13 cellular contexts compared by ENCODE assay signal in genomic region chr6:28808383-28808782, GRCh38.
DNase-seq lines count a peak whose midpoint lies in the region; ATAC-seq and TF ChIP-seq lines count a peak whose summit lies in the region.
"Had no signal": no experiment of that assay in that cellular context is flagged by ENCODE, and none has a peak within 500 bp of the region (broad histone marks: within the 10 kb centered on the region; RNA-seq: fewer than 3 reads in every experiment).

No MANE protein-coding gene starts in this region.

- BruUV-seq in OCI-LY7 (replicated peaks; lab: Mats Ljungman, UMichigan): no TSS peak

- intact Hi-C loops in OCI-LY7 (cut with micrococcal nuclease; ENCODE audit: unreplicated experiment): no loop called here

- H3K9me3 ChIP-seq in OCI-LY7 (ENCODE audit: low read length): no peaks in the 10 kb centered on the region

- H2AFZ ChIP-seq in OCI-LY7 (ENCODE audit: low read length): no peak overlapping the region

- no peak for DNase-seq in activated T-cell treated with anti-CD3 and anti-CD28 coated beads, Interleukin-2, amount 50 U/mL, for 72 hours
- no peak for DNase-seq in activated T-cell treated with anti-CD3 and anti-CD28 coated beads, Interleukin-2, amount 50 U/mL, for 48 hours
- no peak for DNase-seq in OCI-LY7 (ENCODE audit: low spot score)
- no peak for DNase-seq in endothelial cell (ENCODE audit: low spot score)
- DNase-seq in skeletal muscle cell (ENCODE audit: low read depth): no peak
- DNase-seq in activated CD4-positive, alpha-beta T cell treated with anti-CD3 and anti-CD28 coated beads for 4 hours: no peak
- DNase-seq in UCSD-AML1 (lab: John Stamatoyannopoulos, UW; ENCODE audit: unreplicated experiment): no peak
- no peak for DNase-seq in NCI-H1092 treated with DMSO at 0.1 percent for 48 hours (lab: John Stamatoyannopoulos, UW)
- DNase-seq: activated T-cell treated with anti-CD3 and anti-CD28 coated beads for 4 hours, immature natural killer cell, small intestine had no signal

- CTCF ChIA-PET in OCI-LY7 (lab: Charles Lee; ENCODE audit: unreplicated experiment): no interaction called here

- peak overlapping the region; percentile 48; the same call in 1 of the 2 replicates for H3K4me2 ChIP-seq in OCI-LY7 (ENCODE audit: low read length)

- H4K20me1 ChIP-seq in OCI-LY7 (ENCODE audit: insufficient read depth, low read length): no peaks in the 10 kb centered on the region

- H3K36me3 Mint-ChIP-seq in activated T-cell treated with anti-CD3 and anti-CD28 coated beads, Interleukin-2, amount 50 U/mL, for 72 hours (ENCODE audit: insufficient read depth in 2 of 2): peaks cover 14 to 17% of the 10 kb centered on the region in 2 donors
- no peaks in the 10 kb centered on the region for H3K36me3 Mint-ChIP-seq in endothelial cell (ENCODE audit: low read depth, unreplicated experiment)

- H3K27ac ChIP-seq in OCI-LY7 (ENCODE audit: low read depth, low read length, poor library complexity, severe bottlenecking): no peak overlapping the region
- H3K27ac ChIP-seq: epithelial cell of prostate, tibial nerve had no signal

- H3K4me3 ChIP-seq in OCI-LY7 (ENCODE audit: low read depth, low read length, poor library complexity, severe bottlenecking): no peak overlapping the region
- peak overlapping the region; percentile 33 for H3K4me3 ChIP-seq in skeletal muscle cell (ENCODE audit: low read depth, low read length)
- H3K4me3 ChIP-seq: tibial nerve had no signal

- no peaks in the 10 kb centered on the region for H3K9me2 ChIP-seq in OCI-LY7 (ENCODE audit: insufficient read depth, low read length)

- H3K27ac Mint-ChIP-seq in activated T-cell treated with anti-CD3 and anti-CD28 coated beads, Interleukin-2, amount 50 U/mL, for 72 hours: no peak overlapping the region
- H3K27ac Mint-ChIP-seq in endothelial cell (ENCODE audit: unreplicated experiment): no peak overlapping the region
- H3K27ac Mint-ChIP-seq: immature natural killer cell had no signal

- H3K4me3 Mint-ChIP-seq in activated T-cell treated with anti-CD3 and anti-CD28 coated beads, Interleukin-2, amount 50 U/mL, for 72 hours: peak overlapping the region; percentile 29 to 58
- H3K4me3 Mint-ChIP-seq in endothelial cell (ENCODE audit: unreplicated experiment): peak overlapping the region; percentile 83

- POLR2A ChIA-PET in OCI-LY7 (lab: Charles Lee): interaction anchor here (1.0 kb wide), 1 partner anchor 22 kb away, joined by 4 read pairs; no protein-coding TSS in a partner anchor

- ATAC-seq in activated T-cell treated with anti-CD3 and anti-CD28 coated beads, Interleukin-2, amount 50 U/mL, for 72 hours (replicated peaks in 1 of 2): no peak

- peaks cover 42% of the 10 kb centered on the region for H3K4me1 Mint-ChIP-seq in activated T-cell treated with anti-CD3 and anti-CD28 coated beads, Interleukin-2, amount 50 U/mL, for 72 hours (ENCODE audit: low read depth)
- peaks cover 35% of the 10 kb centered on the region for H3K4me1 Mint-ChIP-seq in endothelial cell (ENCODE audit: unreplicated experiment)
- H3K4me1 Mint-ChIP-seq: immature natural killer cell had no signal

- H3K27me3 Mint-ChIP-seq in activated T-cell treated with anti-CD3 and anti-CD28 coated beads, Interleukin-2, amount 50 U/mL, for 72 hours (ENCODE audit: low read depth): peaks cover 89% of the 10 kb centered on the region
- peaks cover 22% of the 10 kb centered on the region for H3K27me3 Mint-ChIP-seq in endothelial cell (ENCODE audit: unreplicated experiment)

- no peak for TF ChIP-seq CTCF in OCI-LY7 (conservative IDR thresholded peaks at IDR 0.05; ENCODE audit: low read length)
- TF ChIP-seq CTCF in endothelial cell (IDR thresholded peaks at IDR 0.05; ENCODE audit: unreplicated experiment): no peak

- H3K4me1 ChIP-seq in OCI-LY7 (ENCODE audit: insufficient read depth, low read length, poor library complexity, severe bottlenecking): peaks cover 5% of the 10 kb centered on the region

- peaks cover 0 to 1% of the 10 kb centered on the region in 2 donors for H3K9me3 Mint-ChIP-seq in activated T-cell treated with anti-CD3 and anti-CD28 coated beads, Interleukin-2, amount 50 U/mL, for 72 hours
- H3K9me3 Mint-ChIP-seq in endothelial cell (ENCODE audit: unreplicated experiment): no peaks in the 10 kb centered on the region

- no peaks in the 10 kb centered on the region for H3K36me3 ChIP-seq in OCI-LY7 (ENCODE audit: insufficient read depth, low read length)
- H3K36me3 ChIP-seq: tibial nerve had no signal

- no peaks in the 10 kb centered on the region for H3K79me2 ChIP-seq in OCI-LY7 (ENCODE audit: insufficient read depth, low read depth, low read length)
